ENCODE assay signal across 23 cellular contexts in genomic region chr10:97058521-97058920, GRCh38.
DNase-seq lines count a peak whose midpoint lies in the region; ATAC-seq and TF ChIP-seq lines count a peak whose summit lies in the region.
"Had no signal": no experiment of that assay in that cellular context is flagged by ENCODE, and none has a peak within 500 bp of the region (broad histone marks: within the 10 kb centered on the region; RNA-seq: fewer than 3 reads in every experiment).

No MANE protein-coding gene starts in this region.

- H4K8ac ChIP-seq in H9 (replicated peaks; ENCODE audit: insufficient read length, low read depth, low read length), result no peak overlapping the region

- H3K9me3 ChIP-seq in gastroesophageal sphincter, result no peaks in the 10 kb centered on the region
- no peaks in the 10 kb centered on the region for H3K9me3 ChIP-seq in osteoblast (ENCODE audit: low read depth, low read length)
- no peaks in the 10 kb centered on the region for H3K9me3 ChIP-seq in tibial artery
- H3K9me3 ChIP-seq in H9 (ENCODE audit: control insufficient read depth, low read depth, low read length), result no peaks in the 10 kb centered on the region
- H3K9me3 ChIP-seq: ascending aorta, SK-N-SH, tibial nerve had no signal

- no peaks in the 10 kb centered on the region; a peak in 1 of 7 replicates for H3K36me3 Mint-ChIP-seq in H9 (ENCODE audit: insufficient read depth in 1 of 3, low read depth in 3 of 3)
- H3K36me3 Mint-ChIP-seq: CD14-positive monocyte; naive B cell; stimulated activated naive B cell treated with anti-CD40 and anti-IgM and Interleukin-4, amounts not matched to agents 10 μg/mL and 1 μg/mL and 100 μg/mL, for 72 hours had no signal

- no peak for TF ChIP-seq CTCF in gastroesophageal sphincter (IDR thresholded peaks at IDR 0.05)
- no peak for TF ChIP-seq CTCF in osteoblast (IDR thresholded peaks at IDR 0.05; ENCODE audit: extremely low read depth, low read depth, low read length)
- TF ChIP-seq CTCF in tibial artery (IDR thresholded peaks at IDR 0.05), result no peak
- TF ChIP-seq CTCF in H9 (conservative IDR thresholded peaks at IDR 0.05), result no peak

- H4K91ac ChIP-seq in H9 (ENCODE audit: insufficient read length, low read depth, low read length), result no peak overlapping the region

- no peak overlapping the region for H4K5ac ChIP-seq in H9 (ENCODE audit: insufficient read length, low read depth, low read length)

- H3K18ac ChIP-seq in H9 (ENCODE audit: insufficient read length, low read depth, low read length), result no peak overlapping the region

- in situ Hi-C loops in G401 (cut with HindIII; ENCODE audit: low sequenced_read_pairs), result no loop called here

- H3K4me1 ChIP-seq in gastroesophageal sphincter (peaks cover 0 to 10% (median 0%) of the 10 kb centered on the region in 3 donors), osteoblast (ENCODE audit: insufficient read depth, low read length) (no peaks in the 10 kb centered on the region), tibial artery (peaks cover 0 to 4% (median 2%) of the 10 kb centered on the region in 4 donors), H9 (ENCODE audit: insufficient read depth, low read length) (no peaks in the 10 kb centered on the region)
- H3K4me1 ChIP-seq: ascending aorta, parathyroid adenoma, tibial nerve had no signal

- H3K79me2 ChIP-seq in osteoblast (ENCODE audit: insufficient read depth, low read length) (no peaks in the 10 kb centered on the region), H9 (ENCODE audit: insufficient read depth, low read length) (no peaks in the 10 kb centered on the region)
- H3K79me2 ChIP-seq: parathyroid adenoma had no signal

- no peak overlapping the region for H2BK15ac ChIP-seq in H9 (ENCODE audit: low read depth, low read length)

- no peaks in the 10 kb centered on the region for H3K79me1 ChIP-seq in H9 (ENCODE audit: insufficient read depth, low read depth, low read length, poor library complexity, severe bottlenecking)

- no peaks in the 10 kb centered on the region for H3K27me3 Mint-ChIP-seq in H9 (ENCODE audit: low read depth)
- H3K27me3 Mint-ChIP-seq: activated CD4-positive, alpha-beta memory T cell treated with anti-CD3 and anti-CD28 coated beads, Interleukin-2, amount 10 ng/mL, durations not matched to agents 7 days and 5 days had no signal

- no peak for TF ChIP-seq POLR2A in gastroesophageal sphincter (IDR thresholded peaks at IDR 0.05)

- H4K20me1 ChIP-seq in osteoblast (ENCODE audit: insufficient read depth, low read length) (no peaks in the 10 kb centered on the region), H9 (ENCODE audit: control insufficient read depth, insufficient read depth, insufficient read length) (peaks cover 2% of the 10 kb centered on the region)

- H3K4ac ChIP-seq in H9 (ENCODE audit: low read depth, low read length), result no peak overlapping the region

- H3K27ac ChIP-seq in gastroesophageal sphincter, result no peak overlapping the region
- H3K27ac ChIP-seq in osteoblast (ENCODE audit: low read depth, low read length), result no peak overlapping the region
- no peak overlapping the region for H3K27ac ChIP-seq in tibial artery
- H3K27ac ChIP-seq in H9 (ENCODE audit: insufficient read length, low read depth, low read length), result no peak overlapping the region
- H3K27ac ChIP-seq: ascending aorta, parathyroid adenoma, tibial nerve had no signal

- no peak overlapping the region for H3K23ac ChIP-seq in H9 (ENCODE audit: insufficient read length, low read depth, low read length)

- no peaks in the 10 kb centered on the region for H3K36me3 ChIP-seq in gastroesophageal sphincter
- no peaks in the 10 kb centered on the region for H3K36me3 ChIP-seq in osteoblast (ENCODE audit: insufficient read depth, low read length)
- no peaks in the 10 kb centered on the region for H3K36me3 ChIP-seq in tibial artery
- H3K36me3 ChIP-seq: ascending aorta had no signal

- peaks cover 0 to 3% of the 10 kb centered on the region in 2 experiments; a peak in 1 of 5 replicates for H3K9me3 Mint-ChIP-seq in H9
- H3K9me3 Mint-ChIP-seq: activated CD4-positive, alpha-beta memory T cell treated with anti-CD3 and anti-CD28 coated beads, Interleukin-2, amount 10 ng/mL, durations not matched to agents 7 days and 5 days; immature natural killer cell; naive B cell; stimulated activated naive B cell treated with anti-CD40 and anti-IgM and Interleukin-4, amounts not matched to agents 10 μg/mL and 1 μg/mL and 100 μg/mL, for 72 hours had no signal

- H3K4me2 ChIP-seq in osteoblast (ENCODE audit: insufficient read depth, low read length) (no peak overlapping the region), H9 (ENCODE audit: insufficient read depth, insufficient read length, low read length) (no peak overlapping the region)
- H3K4me2 ChIP-seq: SK-N-SH had no signal

- ATAC-seq in gastroesophageal sphincter (peak; percentile 50), HG02938 (IDR thresholded peaks at IDR 0.05; ENCODE audit: unreplicated experiment) (no peak)
- ATAC-seq: stimulated activated naive B cell treated with anti-CD40 and anti-IgM and Interleukin-4, amounts not matched to agents 10 μg/mL and 1 μg/mL and 100 μg/mL, for 72 hours had no signal

- H3K4me3 Mint-ChIP-seq in H9, result no peak overlapping the region
- H3K4me3 Mint-ChIP-seq: activated CD4-positive, alpha-beta memory T cell treated with anti-CD3 and anti-CD28 coated beads, Interleukin-2, amount 10 ng/mL, durations not matched to agents 7 days and 5 days; CD14-positive monocyte; immature natural killer cell; naive B cell; stimulated activated naive B cell treated with anti-CD40 and anti-IgM and Interleukin-4, amounts not matched to agents 10 μg/mL and 1 μg/mL and 100 μg/mL, for 72 hours had no signal

- H2AK5ac ChIP-seq in H9 (ENCODE audit: insufficient read length, low read length), result no peak overlapping the region

- no peak overlapping the region for H3K9ac ChIP-seq in H9 (ENCODE audit: extremely low read depth, insufficient read length, low read length)
- H3K9ac ChIP-seq: parathyroid adenoma, SK-N-SH had no signal

- intact Hi-C loops in tibial artery (cut with DNase I; ENCODE audit: low total_unique reads), result no loop called here

- TF ChIP-seq EP300 in gastroesophageal sphincter (IDR thresholded peaks at IDR 0.05), result no peak

- no peak overlapping the region for H2BK120ac ChIP-seq in H9 (ENCODE audit: low read depth, low read length, poor library complexity, severe bottlenecking)

- H3K4me1 Mint-ChIP-seq in H9, result peaks cover 8 to 11% of the 10 kb centered on the region in 2 experiments; a peak in 2 of 4 replicates
- H3K4me1 Mint-ChIP-seq: activated CD4-positive, alpha-beta memory T cell treated with anti-CD3 and anti-CD28 coated beads, Interleukin-2, amount 10 ng/mL, durations not matched to agents 7 days and 5 days; CD14-positive monocyte; immature natural killer cell; stimulated activated naive B cell treated with anti-CD40 and anti-IgM and Interleukin-4, amounts not matched to agents 10 μg/mL and 1 μg/mL and 100 μg/mL, for 72 hours had no signal

- no peak overlapping the region for H3K56ac ChIP-seq in H9 (ENCODE audit: insufficient read length, low read depth, low read length)

- no peak overlapping the region for H3K14ac ChIP-seq in H9 (ENCODE audit: insufficient read depth, low read length)

- no peaks in the 10 kb centered on the region for H3K23me2 ChIP-seq in H9 (ENCODE audit: insufficient read length, low read depth, low read length, poor library complexity, severe bottlenecking)

- 40% methylated on average over 1 of the region's 4 CpGs; no CpG with 5 or more reads in 1 of the 2 donors for WGBS in gastroesophageal sphincter (ENCODE audit: low coverage in 1 of 2), 2 donors
- no CpG with 5 or more reads among the region's 4 CpGs for WGBS in H9 (ENCODE audit: extremely low coverage, insufficient read length, low lambda C conversion rate)

- H3K4me3 ChIP-seq in gastroesophageal sphincter (no peak overlapping the region), osteoblast (ENCODE audit: insufficient read depth, low read length) (no peak overlapping the region), tibial artery (no peak overlapping the region)
- H3K4me3 ChIP-seq: ascending aorta, tibial nerve had no signal

- DNase-seq in G401 (ENCODE audit: low spot score), result peak; percentile 90
- peak; percentile 56 for DNase-seq in NCI-H446 treated with DMSO at 0.1 percent for 48 hours (lab: John Stamatoyannopoulos, UW)
- peak; percentile 36 for DNase-seq in osteoblast (ENCODE audit: insufficient read length, low spot score, missing footprints)
- no peak for DNase-seq in tibial artery
- DNase-seq in H9, result no peak
- no peak for DNase-seq in DMS153 (lab: John Stamatoyannopoulos, UW)
- DNase-seq: activated CD4-positive, alpha-beta memory T cell treated with anti-CD3 and anti-CD28 coated beads, Interleukin-2, amount 10 ng/mL, durations not matched to agents 7 days and 5 days; activated T-cell treated with anti-CD3 and anti-CD28 coated beads for 4 hours; immature natural killer cell; Kasumi-1; naive B cell; NCI-H1417; NCI-H226; SK-N-SH; stimulated activated CD4-positive, alpha-beta T cell treated with anti-CD3 and anti-CD28 coated beads, Interleukin-1b, Interleukin-23, amount 100 ng/mL, for 48 hours; stimulated activated naive B cell treated with anti-CD40 and anti-IgM and Interleukin-4, amounts not matched to agents 10 μg/mL and 1 μg/mL and 100 μg/mL, for 72 hours; T-helper 9 cell had no signal

- H2BK12ac ChIP-seq in H9 (ENCODE audit: insufficient read length, low read depth, low read length), result no peak overlapping the region

- no peak overlapping the region for H3T11ph ChIP-seq in H9 (ENCODE audit: low read length)

- H2AFZ ChIP-seq in osteoblast (ENCODE audit: low read length) (no peak overlapping the region), H9 (ENCODE audit: low read length) (no peak overlapping the region)
- H2AFZ ChIP-seq: parathyroid adenoma had no signal

- no peak overlapping the region for H2BK5ac ChIP-seq in H9 (ENCODE audit: insufficient read length, low read length)

- H3K27me3 ChIP-seq in gastroesophageal sphincter (no peaks in the 10 kb centered on the region), osteoblast (ENCODE audit: insufficient read depth, low read length) (peaks cover under 1% of the 10 kb centered on the region), tibial artery (peaks cover 0 to 7% of the 10 kb centered on the region in 2 donors), H9 (ENCODE audit: insufficient read depth, low read length) (no peaks in the 10 kb centered on the region)
- H3K27me3 ChIP-seq: ascending aorta, tibial nerve had no signal

- no peak overlapping the region for H2BK20ac ChIP-seq in H9 (ENCODE audit: low read depth, low read length, poor library complexity, severe bottlenecking)

- no peak overlapping the region for H3K27ac Mint-ChIP-seq in H9
- H3K27ac Mint-ChIP-seq: activated CD4-positive, alpha-beta memory T cell treated with anti-CD3 and anti-CD28 coated beads, Interleukin-2, amount 10 ng/mL, durations not matched to agents 7 days and 5 days; immature natural killer cell had no signal

Comparison
In these comparisons a context has a peak if more than half of its experiments do, and no peak if none do; other contexts are left out.
1. DNase-seq: peak in G401 (single experiment), NCI-H446 treated with DMSO at 0.1 percent for 48 hours (single experiment) and osteoblast (single experiment); none in tibial artery (0 of 2), H9 (single experiment) and DMS153 (single experiment).